Comparison of ENCODE assay signal across 1 cellular context in genomic region chr7:98826811-98827231, GRCh38.
TF ChIP-seq lines count a peak whose summit lies in the region.

No MANE protein-coding gene starts in this region.

TF ChIP-seq in IMR-90, 13 proteins besides CTCF, POLR2A, EP300 and RAD21 (continued from another document):
- TF ChIP-seq ELK1 (IDR thresholded peaks at IDR 0.05; ENCODE audit: borderline replicate concordance, low read depth, low read length) (no peak), FOS (IDR thresholded peaks at IDR 0.05; ENCODE audit: low read depth, low read length) (no peak), MXI1 (IDR thresholded peaks at IDR 0.05; ENCODE audit: borderline replicate concordance, low read depth, low read length) (no peak), NFE2L2 (IDR thresholded peaks at IDR 0.05; ENCODE audit: low read depth, low read length) (no peak), MAFK (IDR thresholded peaks at IDR 0.05; ENCODE audit: low read depth, low read length) (no peak), RFX5 (IDR thresholded peaks at IDR 0.05; ENCODE audit: low read depth, low read length) (no peak), USF2 (IDR thresholded peaks at IDR 0.05; ENCODE audit: low read depth, low read length) (no peak), SMC3 (IDR thresholded peaks at IDR 0.05; ENCODE audit: low read depth, low read length) (no peak), BHLHE40 (IDR thresholded peaks at IDR 0.05; ENCODE audit: low read depth, low read length) (no peak), RCOR1 (IDR thresholded peaks at IDR 0.05; ENCODE audit: insufficient replicate concordance, low read length) (no peak), CHD1 (IDR thresholded peaks at IDR 0.05; ENCODE audit: low read depth, low read length) (no peak)
TF ChIP-seq in IMR-90: peak in this region for 0.
